In the genomic region with DNA sequence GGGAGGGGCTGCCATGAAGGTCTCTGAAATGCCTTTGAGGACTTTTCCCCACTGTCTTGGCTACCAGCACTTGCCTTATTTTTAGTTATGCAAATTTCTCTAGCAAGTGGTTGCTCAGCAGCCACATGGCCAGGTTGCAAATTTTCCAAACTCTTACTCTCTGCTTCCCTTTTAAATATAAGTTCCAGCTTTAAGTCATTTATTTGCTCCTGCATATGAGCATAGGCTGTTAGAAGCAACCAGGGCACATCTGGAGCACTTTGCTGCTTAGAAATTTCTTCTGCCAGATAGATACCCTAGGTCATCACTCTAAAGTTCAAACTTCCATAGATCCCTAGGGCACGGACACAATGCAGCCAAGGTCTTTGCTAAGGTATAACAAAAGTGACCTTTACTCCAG, we compare ENCODE assay signal across 6 cellular contexts.
"Had no signal": no experiment of that assay in that cellular context is flagged by ENCODE, and none has a peak within 500 bp of the region (broad histone marks: within the 10 kb centered on the region; RNA-seq: fewer than 3 reads in every experiment).

No MANE protein-coding gene starts in this region.

- H3K4me2 ChIP-seq: KMS-11 had no signal

- H3K9ac ChIP-seq: KMS-11 had no signal

- H3K36me3 ChIP-seq: HAP-1 had no signal

- DNase-seq: GOT3, H7, KBM-7 had no signal

- H3K27ac ChIP-seq: KMS-11 had no signal

- H3K9me3 ChIP-seq: HAP-1 had no signal

- ATAC-seq: HCT116 had no signal

- H3K4me3 ChIP-seq: HAP-1 had no signal
